ENCODE assay signal across 23 cellular contexts in genomic region chr17:64037802-64038201, GRCh38. TPM values are rescaled to one million over a fixed set of nuclear protein-coding genes. Genes with fewer than 3 reads are reported as not detected.
"Had no signal": no experiment of that assay in that cellular context is flagged by ENCODE, and none has a peak within 500 bp of the region (broad histone marks: within the 10 kb centered on the region; RNA-seq: fewer than 3 reads in every experiment).

No MANE protein-coding gene starts in this region.

- H3K27me3 ChIP-seq: heart left ventricle, right lobe of liver, spleen, suprapubic skin, tibial artery, upper lobe of left lung, uterus had no signal

- FAIRE-seq: endometrium, frontal cortex had no signal

- H3K36me3 ChIP-seq: uterus had no signal

- H3K27ac ChIP-seq: coronary artery, heart left ventricle, psoas muscle, right lobe of liver, suprapubic skin, tibial artery, upper lobe of left lung, uterus had no signal

- ATAC-seq: left lobe of liver; naive thymus-derived CD4-positive, alpha-beta T cell; stimulated activated naive CD8-positive, alpha-beta T cell treated with anti-CD3 and anti-CD28 coated beads, Interleukin-15, Interleukin-2, amounts not matched to agents 100 U/mL and 50 U/mL, for 24 hours had no signal

- DNase-seq: effector CD4-positive, alpha-beta T cell; heart left ventricle; hippocampal formation; islet precursor cell; mammary epithelial cell; naive thymus-derived CD4-positive, alpha-beta T cell; nephron progenitor cell; psoas muscle; retina; spleen; stimulated activated CD4-positive, alpha-beta T cell treated with anti-CD3 and anti-CD28 coated beads, Interleukin-15, amount 100 ng/mL, for 24 hours; stimulated activated CD4-positive, alpha-beta T cell treated with anti-CD3 and anti-CD28 coated beads, Interleukin-2, amount 100 ng/mL, for 24 hours; stimulated activated naive CD8-positive, alpha-beta T cell treated with anti-CD3 and anti-CD28 coated beads, Interleukin-15, Interleukin-2, amounts not matched to agents 100 U/mL and 50 U/mL, for 24 hours; tibial artery; uterus had no signal

- H3K4me1 Mint-ChIP-seq: nephron progenitor cell had no signal

- H3K9me3 Mint-ChIP-seq: naive thymus-derived CD4-positive, alpha-beta T cell; nephron progenitor cell had no signal

- H3K4me3 Mint-ChIP-seq: naive thymus-derived CD4-positive, alpha-beta T cell; nephron progenitor cell had no signal

- H3K4me1 ChIP-seq: heart left ventricle, psoas muscle, suprapubic skin, tibial artery, upper lobe of left lung, uterus had no signal

- H3K9me3 ChIP-seq: heart left ventricle, psoas muscle, right lobe of liver, spleen, suprapubic skin, tibial artery, upper lobe of left lung, uterus had no signal

- H3K27me3 Mint-ChIP-seq: naive thymus-derived CD4-positive, alpha-beta T cell had no signal

- H3K4me3 ChIP-seq: coronary artery, heart left ventricle, psoas muscle, right lobe of liver, spleen, suprapubic skin, tibial artery, upper lobe of left lung, uterus had no signal

RNA-seq across cellular contexts. Expression of gene PRR29, which starts 39.7 kb away (rescaled TPM):
- total RNA-seq: esophagus mucosa had no signal
